In the genomic region with DNA sequence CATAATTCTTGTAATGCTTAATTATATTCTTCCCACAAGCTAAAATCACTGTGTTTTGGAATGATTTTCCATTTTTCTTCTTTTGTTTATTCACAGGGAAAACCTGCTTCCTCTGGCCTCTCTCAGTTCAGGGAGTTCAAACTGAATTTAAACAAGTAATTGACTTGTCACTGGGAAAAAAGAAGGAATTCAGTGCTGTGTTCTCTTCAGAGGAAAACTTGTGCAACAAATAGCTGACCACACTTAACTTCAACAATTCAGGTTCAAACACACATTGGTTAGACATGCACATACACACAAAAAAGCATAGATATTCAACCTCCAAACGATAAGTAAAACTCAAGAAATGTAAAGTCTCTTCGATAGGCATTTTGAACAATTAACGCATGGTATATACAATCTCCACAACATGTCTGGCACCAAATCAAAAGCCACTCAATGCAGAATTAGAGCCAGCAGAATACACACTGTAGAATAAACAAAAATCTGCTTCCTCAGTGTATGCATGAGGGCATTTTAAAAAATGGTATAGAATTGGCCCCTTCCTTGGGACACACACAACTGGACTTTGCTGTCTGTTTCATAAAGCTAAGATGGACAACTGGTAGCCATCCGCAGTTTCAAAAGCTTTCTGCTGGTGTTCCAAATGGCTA, we compare ENCODE assay signal across 8 cellular contexts.
DNase-seq lines count a peak whose midpoint lies in the region; ATAC-seq and TF ChIP-seq lines count a peak whose summit lies in the region.

No MANE protein-coding gene starts in this region.

- H3K36me3 ChIP-seq in IMR-90 (ENCODE audit: control insufficient read depth, insufficient read depth, low read length) (no peaks in the 10 kb centered on the region), HAP-1 (replicated peaks) (no peaks in the 10 kb centered on the region)
- H3K36me3 ChIP-seq in CD8-positive, alpha-beta memory T cell (ENCODE audit: insufficient read depth, low read length): no peaks in the 10 kb centered on the region

- peak overlapping the region in 1 of 2 experiments; percentile 67; a peak in 3 of 4 replicates for H4K8ac ChIP-seq in IMR-90 (ENCODE audit: low read depth in 2 of 2, low read length in 2 of 2)

- H3K23ac ChIP-seq in IMR-90 (ENCODE audit: low read depth, low read length): peak overlapping the region; percentile 68

- peaks cover 4% of the 10 kb centered on the region; the same call in 1 of the 2 replicates for H4K20me1 ChIP-seq in IMR-90 (ENCODE audit: insufficient read depth, low read length)

- CTCF ChIA-PET in IMR-90 (lab: Yijun Ruan, JAX): interaction anchor here (0.8 to 1.1 kb wide), 2 partner anchors 23 to 85 kb away, joined by 3 read pairs; no protein-coding TSS in a partner anchor
- CTCF ChIA-PET in CD8-positive, alpha-beta memory T cell (lab: Charles Lee): no interaction called here

- H4K91ac ChIP-seq in IMR-90 (ENCODE audit: insufficient read depth, low read depth, low read length): no peak overlapping the region

- no peak for TF ChIP-seq CTCF in IMR-90 (conservative IDR thresholded peaks at IDR 0.05; ENCODE audit: low read depth, low read length)

- peak overlapping the region; percentile 22; the same call in 1 of the 2 replicates for H3K4ac ChIP-seq in IMR-90 (ENCODE audit: low read depth, low read length)

- H3K27me3 ChIP-seq in IMR-90 (ENCODE audit: control insufficient read depth, insufficient read depth, low read length) (no peaks in the 10 kb centered on the region), HAP-1 (ENCODE audit: low read depth) (no peaks in the 10 kb centered on the region)
- no peaks in the 10 kb centered on the region for H3K27me3 ChIP-seq in CD8-positive, alpha-beta memory T cell (ENCODE audit: insufficient read depth, low read length, poor library complexity, severe bottlenecking)

- intact Hi-C loops in IMR-90 (cut with micrococcal nuclease): loop anchor here (2.0 to 5.0 kb wide), 2 partner anchors 37 to 74 kb away; no protein-coding TSS in a partner anchor

- no CpG with 5 or more reads among the region's 4 CpGs for WGBS in IMR-90 (ENCODE audit: extremely low coverage in 2 of 2, insufficient read length in 1 of 2), 2 experiments

- H3K4me2 ChIP-seq in IMR-90 (ENCODE audit: low read depth, low read length): peak overlapping the region; percentile 67

- no peaks in the 10 kb centered on the region for H3K27me3 Mint-ChIP-seq in naive B cell
- H3K27me3 Mint-ChIP-seq in CD8-positive, alpha-beta memory T cell: peaks cover 14 to 30% of the 10 kb centered on the region in 2 donors

- peak overlapping the region; percentile 84; the same call in 1 of the 2 replicates for H3K18ac ChIP-seq in IMR-90 (ENCODE audit: low read depth, low read length)

- peak overlapping the region; percentile 52; the same call in 1 of the 2 replicates for H3K9ac ChIP-seq in IMR-90 (ENCODE audit: low read depth, low read length)

- H2BK20ac ChIP-seq in IMR-90 (ENCODE audit: low read depth, low read length): peak overlapping the region; percentile 52

- peaks cover 13 to 60% of the 10 kb centered on the region in 2 experiments for H3K79me1 ChIP-seq in IMR-90 (ENCODE audit: low read depth in 1 of 2, low read length in 2 of 2)

- 0 out of 2 replicates have a peak overlapping the region, but pooled peaks have one; percentile 30 for H4K5ac ChIP-seq in IMR-90 (ENCODE audit: low read depth, low read length)

- TF ChIP-seq POLR2A in IMR-90 (IDR thresholded peaks at IDR 0.05; ENCODE audit: low read depth, low read length): no peak

- peaks cover 4% of the 10 kb centered on the region for H3K9me1 ChIP-seq in IMR-90 (ENCODE audit: insufficient read depth, low read length)

- H3K14ac ChIP-seq in IMR-90 (replicated peaks; ENCODE audit: low read depth, low read length): peak overlapping the region; percentile 70

- no peak for TF ChIP-seq RAD21 in IMR-90 (IDR thresholded peaks at IDR 0.05; ENCODE audit: low read length)

- H3K9me3 Mint-ChIP-seq in naive B cell: no peaks in the 10 kb centered on the region
- peaks cover 0 to 17% (median 4%) of the 10 kb centered on the region in 5 donors for H3K9me3 Mint-ChIP-seq in CD8-positive, alpha-beta memory T cell

- H2BK15ac ChIP-seq in IMR-90 (ENCODE audit: low read depth, low read length): 0 out of 3 replicates have a peak overlapping the region, but pooled peaks have one; percentile 15

- H2AK9ac ChIP-seq in IMR-90 (replicated peaks; ENCODE audit: low read depth, low read length, poor library complexity): no peak overlapping the region

- peak; percentile 9 for DNase-seq in AG08395 (ENCODE audit: low spot score)
- peak; percentile 82 for DNase-seq in IMR-90
- DNase-seq in cerebellar cortex (ENCODE audit: low spot score): peak; percentile 45
- no peak for DNase-seq in naive B cell
- DNase-seq in CD8-positive, alpha-beta memory T cell: no peak
- DNase-seq in HAP-1 (ENCODE audit: low spot score in 2 of 2): no peak

- H3K4me1 ChIP-seq in IMR-90 (ENCODE audit: control insufficient read depth, insufficient read depth, low read length) (peaks cover 3% of the 10 kb centered on the region; the same call in 1 of the 2 replicates), HAP-1 (peaks cover 35% of the 10 kb centered on the region)
- H3K4me1 ChIP-seq in CD8-positive, alpha-beta memory T cell (ENCODE audit: insufficient read depth, low read length): no peaks in the 10 kb centered on the region

- H3K27ac Mint-ChIP-seq in naive B cell: peak overlapping the region; percentile 16 to 96 (median 87)
- no peak overlapping the region for H3K27ac Mint-ChIP-seq in CD8-positive, alpha-beta memory T cell

- H2AFZ ChIP-seq in IMR-90 (replicated peaks; ENCODE audit: low read length, poor library complexity): no peak overlapping the region

- BruUV-seq in IMR-90 (replicated peaks; lab: Mats Ljungman, UMichigan): no TSS peak

- H2BK5ac ChIP-seq in IMR-90 (ENCODE audit: low read depth, low read length, poor library complexity, severe bottlenecking): peak overlapping the region; percentile 82

- POLR2A ChIA-PET in IMR-90 (lab: Charles Lee; ENCODE audit: unreplicated experiment): no interaction called here
- POLR2A ChIA-PET in CD8-positive, alpha-beta memory T cell (lab: Charles Lee): no interaction called here

- H3K4me3 Mint-ChIP-seq in naive B cell: peak overlapping the region; percentile 44 to 98 (median 98)
- H3K4me3 Mint-ChIP-seq in CD8-positive, alpha-beta memory T cell: no peak overlapping the region

- H3K27ac ChIP-seq in IMR-90 (ENCODE audit: insufficient read depth, low read length): peak overlapping the region; percentile 65; the same call in 1 of the 2 replicates
- H3K27ac ChIP-seq in CD8-positive, alpha-beta memory T cell (ENCODE audit: low read depth, low read length): no peak overlapping the region

- H3K4me3 ChIP-seq in IMR-90 (ENCODE audit: insufficient read depth, low read depth, low read length) (no peak overlapping the region), HAP-1 (no peak overlapping the region)
- no peak overlapping the region for H3K4me3 ChIP-seq in CD8-positive, alpha-beta memory T cell (ENCODE audit: low read length)

- peak overlapping the region; percentile 51 for H2BK120ac ChIP-seq in IMR-90 (ENCODE audit: low read depth, low read length)

- no peaks in the 10 kb centered on the region for H3K9me3 ChIP-seq in IMR-90 (ENCODE audit: control insufficient read depth, insufficient read depth, low read length)
- no peaks in the 10 kb centered on the region for H3K9me3 ChIP-seq in CD8-positive, alpha-beta memory T cell (ENCODE audit: low read length)
- no peaks in the 10 kb centered on the region for H3K9me3 ChIP-seq in HAP-1

- peak overlapping the region; percentile 27; the same call in 1 of the 2 replicates for H2AK5ac ChIP-seq in IMR-90 (ENCODE audit: low read depth, low read length)

- H3K4me1 Mint-ChIP-seq in naive B cell: peaks cover 48 to 68% (median 65%) of the 10 kb centered on the region in 3 donors
- H3K4me1 Mint-ChIP-seq in CD8-positive, alpha-beta memory T cell: peaks cover 3 to 7% (median 5%) of the 10 kb centered on the region in 3 donors

- peak; percentile 3; the same call in 1 of the 2 replicates for ATAC-seq in IMR-90 (ENCODE audit: low read depth)
- ATAC-seq in naive B cell (ENCODE audit: low read depth in 2 of 2): no peak
- ATAC-seq in HG02870 (IDR thresholded peaks at IDR 0.05; ENCODE audit: unreplicated experiment): no peak
- ATAC-seq in GM21825 (IDR thresholded peaks at IDR 0.05; ENCODE audit: unreplicated experiment): no peak

- in situ Hi-C loops in IMR-90 (cut with MboI; ENCODE audit: low sequenced_read_pairs): no loop called here
- in situ Hi-C loops in HAP-1 (cut with MboI; ENCODE audit: low sequenced_read_pairs): no loop called here

- H3K36me3 Mint-ChIP-seq in naive B cell: peaks cover 4 to 14% of the 10 kb centered on the region in 2 donors
- H3K36me3 Mint-ChIP-seq in CD8-positive, alpha-beta memory T cell: no peaks in the 10 kb centered on the region

- dilution Hi-C loops in IMR-90 (cut with HindIII; ENCODE audit: low sequenced_read_pairs, unreplicated experiment): no loop called here

- H3K56ac ChIP-seq in IMR-90 (ENCODE audit: extremely low read depth, insufficient read depth, low read length): peak overlapping the region; percentile 16; the same call in 1 of the 2 replicates

TF ChIP-seq in IMR-90, 13 proteins besides CTCF, POLR2A, EP300 and RAD21:
- TF ChIP-seq NFE2L2 (IDR thresholded peaks at IDR 0.05; ENCODE audit: low read depth, low read length) (no peak), CEBPB (IDR thresholded peaks at IDR 0.05; ENCODE audit: low read depth, low read length) (peak; percentile 84)

Comparison
In these comparisons a context has a peak if more than half of its experiments do, and no peak if none do; other contexts are left out.
1. DNase-seq: peak in AG08395 (single experiment), IMR-90 (single experiment) and cerebellar cortex (single experiment); none in naive B cell (single experiment), CD8-positive, alpha-beta memory T cell (0 of 5) and HAP-1 (0 of 2).
2. H3K27ac Mint-ChIP-seq: peak in naive B cell (6 of 6); none in CD8-positive, alpha-beta memory T cell (0 of 8).
3. H3K4me3 Mint-ChIP-seq: peak in naive B cell (8 of 8); none in CD8-positive, alpha-beta memory T cell (0 of 7).